1 cellular context compared by ENCODE assay signal in genomic region chr3:58237940-58238681, GRCh38.
A peak's percentile ranks its signal among the peaks of the same experiment; 100 is the strongest.
TF ChIP-seq lines count a peak whose summit lies in the region.

No MANE protein-coding gene starts in this region.

TF ChIP-seq in HEK293, 187 proteins besides CTCF, POLR2A, EP300 and RAD21 (continued from another document):
- TF ChIP-seq, protein P1, sequence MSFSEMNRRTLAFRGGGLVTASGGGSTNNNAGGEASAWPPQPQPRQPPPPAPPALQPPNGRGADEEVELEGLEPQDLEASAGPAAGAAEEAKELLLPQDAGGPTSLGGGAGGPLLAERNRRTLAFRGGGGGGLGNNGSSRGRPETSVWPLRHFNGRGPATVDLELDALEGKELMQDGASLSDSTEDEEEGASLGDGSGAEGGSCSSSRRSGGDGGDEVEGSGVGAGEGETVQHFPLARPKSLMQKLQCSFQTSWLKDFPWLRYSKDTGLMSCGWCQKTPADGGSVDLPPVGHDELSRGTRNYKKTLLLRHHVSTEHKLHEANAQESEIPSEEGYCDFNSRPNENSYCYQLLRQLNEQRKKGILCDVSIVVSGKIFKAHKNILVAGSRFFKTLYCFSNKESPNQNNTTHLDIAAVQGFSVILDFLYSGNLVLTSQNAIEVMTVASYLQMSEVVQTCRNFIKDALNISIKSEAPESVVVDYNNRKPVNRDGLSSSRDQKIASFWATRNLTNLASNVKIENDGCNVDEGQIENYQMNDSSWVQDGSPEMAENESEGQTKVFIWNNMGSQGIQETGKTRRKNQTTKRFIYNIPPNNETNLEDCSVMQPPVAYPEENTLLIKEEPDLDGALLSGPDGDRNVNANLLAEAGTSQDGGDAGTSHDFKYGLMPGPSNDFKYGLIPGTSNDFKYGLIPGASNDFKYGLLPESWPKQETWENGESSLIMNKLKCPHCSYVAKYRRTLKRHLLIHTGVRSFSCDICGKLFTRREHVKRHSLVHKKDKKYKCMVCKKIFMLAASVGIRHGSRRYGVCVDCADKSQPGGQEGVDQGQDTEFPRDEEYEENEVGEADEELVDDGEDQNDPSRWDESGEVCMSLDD (tag by site-specific recombination; IDR thresholded peaks at IDR 0.05): peak; percentile 40; the same call in 1 of the 2 replicates
- TF ChIP-seq REST (tag by site-specific recombination; IDR thresholded peaks at IDR 0.05): peak; percentile 87
- TF ChIP-seq OVOL3 (tag by site-specific recombination; IDR thresholded peaks at IDR 0.05): no peak
- TF ChIP-seq ZNF416 (tag by site-specific recombination; IDR thresholded peaks at IDR 0.05): no peak
- TF ChIP-seq, protein P2, sequence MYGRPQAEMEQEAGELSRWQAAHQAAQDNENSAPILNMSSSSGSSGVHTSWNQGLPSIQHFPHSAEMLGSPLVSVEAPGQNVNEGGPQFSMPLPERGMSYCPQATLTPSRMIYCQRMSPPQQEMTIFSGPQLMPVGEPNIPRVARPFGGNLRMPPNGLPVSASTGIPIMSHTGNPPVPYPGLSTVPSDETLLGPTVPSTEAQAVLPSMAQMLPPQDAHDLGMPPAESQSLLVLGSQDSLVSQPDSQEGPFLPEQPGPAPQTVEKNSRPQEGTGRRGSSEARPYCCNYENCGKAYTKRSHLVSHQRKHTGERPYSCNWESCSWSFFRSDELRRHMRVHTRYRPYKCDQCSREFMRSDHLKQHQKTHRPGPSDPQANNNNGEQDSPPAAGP (tag by site-specific recombination; IDR thresholded peaks at IDR 0.05): no peak
- no peak for TF ChIP-seq ZNF366 (tag by site-specific recombination; conservative IDR thresholded peaks at IDR 0.05)
- 0 out of 2 replicates have a peak, but pooled peaks have one; percentile 51 for TF ChIP-seq ZNF501 (tag by site-specific recombination; IDR thresholded peaks at IDR 0.05)
- no peak for TF ChIP-seq SETDB1 (IDR thresholded peaks at IDR 0.05; ENCODE audit: insufficient read length, low read length)
- no peak for TF ChIP-seq ZNF433 (tag by site-specific recombination; IDR thresholded peaks at IDR 0.05; ENCODE audit: low read depth)
- peak; percentile 82 for TF ChIP-seq ZBTB8A (tag by site-specific recombination; IDR thresholded peaks at IDR 0.05)
- no peak for TF ChIP-seq ZNF654 (tag by site-specific recombination; IDR thresholded peaks at IDR 0.05; ENCODE audit: low read depth)
- 0 out of 2 replicates have a peak, but pooled peaks have one; percentile 11 for TF ChIP-seq ZNF600 (tag by site-specific recombination; IDR thresholded peaks at IDR 0.05)
- TF ChIP-seq ZBTB26 (tag by site-specific recombination; optimal IDR thresholded peaks at IDR 0.05): peak; percentile 78
- TF ChIP-seq PATZ1 (tag by site-specific recombination; IDR thresholded peaks at IDR 0.05): peak; percentile 55
- peak; percentile 14; the same call in 1 of the 2 replicates for TF ChIP-seq SP2 (tag by site-specific recombination; IDR thresholded peaks at IDR 0.05)
- TF ChIP-seq, protein P3, sequence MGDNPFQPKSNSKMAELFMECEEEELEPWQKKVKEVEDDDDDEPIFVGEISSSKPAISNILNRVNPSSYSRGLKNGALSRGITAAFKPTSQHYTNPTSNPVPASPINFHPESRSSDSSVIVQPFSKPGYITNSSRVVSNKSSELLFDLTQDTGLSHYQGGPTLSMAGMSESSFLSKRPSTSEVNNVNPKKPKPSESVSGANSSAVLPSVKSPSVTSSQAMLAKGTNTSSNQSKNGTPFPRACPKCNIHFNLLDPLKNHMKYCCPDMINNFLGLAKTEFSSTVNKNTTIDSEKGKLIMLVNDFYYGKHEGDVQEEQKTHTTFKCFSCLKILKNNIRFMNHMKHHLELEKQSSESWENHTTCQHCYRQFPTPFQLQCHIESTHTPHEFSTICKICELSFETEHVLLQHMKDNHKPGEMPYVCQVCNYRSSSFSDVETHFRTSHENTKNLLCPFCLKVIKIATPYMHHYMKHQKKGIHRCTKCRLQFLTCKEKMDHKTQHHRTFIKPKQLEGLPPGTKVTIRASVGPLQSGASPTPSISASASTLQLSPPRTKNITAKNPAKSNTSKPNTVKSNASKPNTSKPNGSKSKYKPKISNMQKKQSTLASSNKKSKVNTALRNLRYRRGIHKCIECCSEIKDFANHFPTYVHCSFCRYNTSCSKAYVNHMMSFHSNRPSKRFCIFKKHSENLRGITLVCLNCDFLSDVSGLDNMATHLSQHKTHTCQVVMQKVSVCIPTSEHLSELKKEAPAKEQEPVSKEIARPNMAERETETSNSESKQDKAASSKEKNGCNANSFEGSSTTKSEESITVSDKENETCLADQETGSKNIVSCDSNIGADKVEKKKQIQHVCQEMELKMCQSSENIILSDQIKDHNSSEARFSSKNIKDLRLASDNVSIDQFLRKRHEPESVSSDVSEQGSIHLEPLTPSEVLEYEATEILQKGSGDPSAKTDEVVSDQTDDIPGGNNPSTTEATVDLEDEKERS (tag by site-specific recombination; IDR thresholded peaks at IDR 0.05): no peak
- peak; percentile 39; the same call in 1 of the 2 replicates for TF ChIP-seq ZBTB11 (tag by site-specific recombination; conservative IDR thresholded peaks at IDR 0.05; ENCODE audit: low read depth)
- TF ChIP-seq ZNF747 (tag by site-specific recombination; IDR thresholded peaks at IDR 0.05): no peak
- no peak for TF ChIP-seq ZNF530 (tag by site-specific recombination; IDR thresholded peaks at IDR 0.05; ENCODE audit: low read depth)
- 0 out of 2 replicates have a peak, but pooled peaks have one; percentile 43 for TF ChIP-seq HIC1 (tag by site-specific recombination; IDR thresholded peaks at IDR 0.05)
- TF ChIP-seq, protein P4, sequence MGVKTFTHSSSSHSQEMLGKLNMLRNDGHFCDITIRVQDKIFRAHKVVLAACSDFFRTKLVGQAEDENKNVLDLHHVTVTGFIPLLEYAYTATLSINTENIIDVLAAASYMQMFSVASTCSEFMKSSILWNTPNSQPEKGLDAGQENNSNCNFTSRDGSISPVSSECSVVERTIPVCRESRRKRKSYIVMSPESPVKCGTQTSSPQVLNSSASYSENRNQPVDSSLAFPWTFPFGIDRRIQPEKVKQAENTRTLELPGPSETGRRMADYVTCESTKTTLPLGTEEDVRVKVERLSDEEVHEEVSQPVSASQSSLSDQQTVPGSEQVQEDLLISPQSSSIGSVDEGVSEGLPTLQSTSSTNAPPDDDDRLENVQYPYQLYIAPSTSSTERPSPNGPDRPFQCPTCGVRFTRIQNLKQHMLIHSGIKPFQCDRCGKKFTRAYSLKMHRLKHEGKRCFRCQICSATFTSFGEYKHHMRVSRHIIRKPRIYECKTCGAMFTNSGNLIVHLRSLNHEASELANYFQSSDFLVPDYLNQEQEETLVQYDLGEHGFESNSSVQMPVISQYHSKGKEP (tag by site-specific recombination; IDR thresholded peaks at IDR 0.05): 0 out of 2 replicates have a peak, but pooled peaks have one; percentile 10
- peak; percentile 33; the same call in 1 of the 2 replicates for TF ChIP-seq ZEB2 (tag by site-specific recombination; IDR thresholded peaks at IDR 0.05)
- TF ChIP-seq HOXC10 (CRISPR knock-in tag; IDR thresholded peaks at IDR 0.05): no peak
- TF ChIP-seq ZNF423 (tag by site-specific recombination; IDR thresholded peaks at IDR 0.05): peak; percentile 8; the same call in 1 of the 2 replicates
- TF ChIP-seq ZBTB17 (tag by site-specific recombination; IDR thresholded peaks at IDR 0.05): peak; percentile 76
- TF ChIP-seq ZNF114 (tag by site-specific recombination; IDR thresholded peaks at IDR 0.05): no peak
- TF ChIP-seq ZNF335 (tag by site-specific recombination; conservative IDR thresholded peaks at IDR 0.05): peak; percentile 87
- no peak for TF ChIP-seq IKZF3 (tag by site-specific recombination; IDR thresholded peaks at IDR 0.05)
- no peak for TF ChIP-seq ZNF350 (tag by site-specific recombination; IDR thresholded peaks at IDR 0.05)
- peak; percentile 44; the same call in 1 of the 2 replicates for TF ChIP-seq ZFHX2 (tag by site-specific recombination; conservative IDR thresholded peaks at IDR 0.05)
- peak; percentile 53 for TF ChIP-seq GLIS2 (tag by site-specific recombination; IDR thresholded peaks at IDR 0.05)
- no peak for TF ChIP-seq ZNF138 (tag by site-specific recombination; IDR thresholded peaks at IDR 0.05; ENCODE audit: borderline replicate concordance)
TF ChIP-seq in HEK293: peak in this region for 20.
